In genomic region chr3:56702487-56703315, GRCh38 we compare ENCODE assay signal across 8 cellular contexts. TPM values are rescaled to one million over a fixed set of nuclear protein-coding genes. Genes with fewer than 3 reads are reported as not detected.
DNase-seq lines count a peak whose midpoint lies in the region; ATAC-seq, FAIRE-seq and TF ChIP-seq lines count a peak whose summit lies in the region.

No MANE protein-coding gene starts in this region.

- H3K36me3 ChIP-seq in HCT116 (ENCODE audit: control insufficient read depth in 1 of 2, insufficient read depth in 2 of 2, low read length in 2 of 2), result no peaks in the 10 kb centered on the region
- no peaks in the 10 kb centered on the region for H3K36me3 ChIP-seq in gastroesophageal sphincter
- H3K36me3 ChIP-seq in pancreas, result no peaks in the 10 kb centered on the region

- H3K27me3 ChIP-seq in HCT116 (ENCODE audit: insufficient read depth, low read length), result no peaks in the 10 kb centered on the region
- no peaks in the 10 kb centered on the region for H3K27me3 ChIP-seq in gastroesophageal sphincter
- no peaks in the 10 kb centered on the region for H3K27me3 ChIP-seq in pancreas

- no peak for TF ChIP-seq EP300 in gastroesophageal sphincter (IDR thresholded peaks at IDR 0.05)

- no peaks in the 10 kb centered on the region for H3K9me3 ChIP-seq in HCT116 (ENCODE audit: control insufficient read depth in 1 of 2, insufficient read depth in 1 of 2, low read depth in 1 of 2, low read length in 2 of 2)
- H3K9me3 ChIP-seq in gastroesophageal sphincter, result no peaks in the 10 kb centered on the region
- H3K9me3 ChIP-seq in pancreas, result no peaks in the 10 kb centered on the region

- H3K4me3 Mint-ChIP-seq in activated T-cell treated with anti-CD3 and anti-CD28 coated beads, Interleukin-2, amount 50 U/mL, for 72 hours, result no peak overlapping the region

- CTCF ChIA-PET in HCT116 (lab: Charles Lee), result interaction anchor here (0.7 to 4.2 kb wide), 7 partner anchors 20 to 397 kb away, joined by 3 to 63 read pairs (median 4); partner anchors contain the start of gene TASOR

- no peaks in the 10 kb centered on the region for H4K20me1 ChIP-seq in HCT116 (ENCODE audit: insufficient read depth)

- H2AFZ ChIP-seq in HCT116 (ENCODE audit: low read depth, low read length, poor library complexity, severe bottlenecking), result peak overlapping the region; percentile 99

- peaks cover 24% of the 10 kb centered on the region for H3K4me1 Mint-ChIP-seq in activated T-cell treated with anti-CD3 and anti-CD28 coated beads, Interleukin-2, amount 50 U/mL, for 72 hours (ENCODE audit: low read depth)

- TF ChIP-seq CTCF in HCT116 (IDR thresholded peaks at IDR 0.05 in 2 of 3, conservative IDR thresholded peaks at IDR 0.05 in 1 of 3; ENCODE audit: borderline replicate concordance in 1 of 3, insufficient read depth in 1 of 3, low read depth in 2 of 3, low read length in 2 of 3) (peak; percentile 74 to 92 (median 83)), gastroesophageal sphincter (IDR thresholded peaks at IDR 0.05) (peak; percentile 85 to 91 (median 88)), pancreas (IDR thresholded peaks at IDR 0.05) (peak; percentile 64 to 80 (median 72))

- peak; percentile 96 for TF ChIP-seq RAD21 in HCT116 (IDR thresholded peaks at IDR 0.05; ENCODE audit: low read depth)

- POLR2A ChIA-PET in HCT116 (lab: Charles Lee), result no interaction called here

- peak; percentile 88 for FAIRE-seq in pancreas (lab: Jason Lieb, UNC)

- WGBS in gastroesophageal sphincter (ENCODE audit: low coverage in 1 of 2), 2 donors, result 0 to 29% methylated on average over 2 to 5 of the region's 5 CpGs
- WGBS in pancreas, 2 donors, result 7 to 17% methylated on average over 5 of the region's 5 CpGs

- no TSS peak for BruUV-seq in HCT116 (replicated peaks; lab: Mats Ljungman, UMichigan)

- peak overlapping the region; percentile 44; the same call in 1 of the 2 replicates for H3K4me2 ChIP-seq in HCT116 (ENCODE audit: low read length)

- no peaks in the 10 kb centered on the region for H3K9me3 Mint-ChIP-seq in activated T-cell treated with anti-CD3 and anti-CD28 coated beads, Interleukin-2, amount 50 U/mL, for 72 hours

- RAD21 ChIA-PET in HCT116 (lab: Charles Lee; ENCODE audit: low non-redundant PET in 1 of 2, low total read pairs in 2 of 2, uncharacterized antibody in 2 of 2, unreplicated experiment in 2 of 2), result interaction anchor here (0.9 to 1.8 kb wide), 3 partner anchors 97 to 286 kb away, joined by 5 to 21 read pairs (median 6); no protein-coding TSS in a partner anchor

- no peak overlapping the region for H3K9ac ChIP-seq in HCT116 (ENCODE audit: low read length)

- H3K4me1 ChIP-seq in HCT116 (ENCODE audit: control insufficient read depth in 1 of 2, insufficient read depth in 2 of 2, low read length in 2 of 2), result peaks cover 0 to 6% of the 10 kb centered on the region in 2 experiments; a peak in 1 of 4 replicates
- H3K4me1 ChIP-seq in gastroesophageal sphincter, result peaks cover 0 to 8% (median 0%) of the 10 kb centered on the region in 3 donors
- peaks cover 0 to 6% (median 0%) of the 10 kb centered on the region in 3 donors for H3K4me1 ChIP-seq in pancreas

- H3K27ac ChIP-seq in HCT116 (ENCODE audit: low read depth, low read length), result no peak overlapping the region
- no peak overlapping the region for H3K27ac ChIP-seq in gastroesophageal sphincter
- H3K27ac ChIP-seq in pancreas, result no peak overlapping the region

- H3K36me3 Mint-ChIP-seq in activated T-cell treated with anti-CD3 and anti-CD28 coated beads, Interleukin-2, amount 50 U/mL, for 72 hours (ENCODE audit: insufficient read depth in 2 of 2), result no peaks in the 10 kb centered on the region

- in situ Hi-C loops in Caki2 (cut with HindIII; ENCODE audit: low pct_unique_long_range_greater_than_20kb, low sequenced_read_pairs), result no loop called here

- H3K27me3 Mint-ChIP-seq in activated T-cell treated with anti-CD3 and anti-CD28 coated beads, Interleukin-2, amount 50 U/mL, for 72 hours (ENCODE audit: low read depth), result no peaks in the 10 kb centered on the region

- TF ChIP-seq POLR2A in HCT116 (IDR thresholded peaks at IDR 0.05; ENCODE audit: borderline replicate concordance, extremely low read depth, insufficient read depth, insufficient read length), result no peak
- TF ChIP-seq POLR2A in gastroesophageal sphincter (IDR thresholded peaks at IDR 0.05), result no peak

- H3K9me2 ChIP-seq in HCT116 (ENCODE audit: insufficient read depth), result no peaks in the 10 kb centered on the region

- peak; percentile 30 for DNase-seq in Caki2 (ENCODE audit: low read depth)
- DNase-seq in HCT116 (ENCODE audit: low read depth, low spot score), result peak; percentile 61
- DNase-seq in NCI-H82 (lab: John Stamatoyannopoulos, UW), result peak; percentile 79
- DNase-seq in activated T-cell treated with anti-CD3 and anti-CD28 coated beads, Interleukin-2, amount 50 U/mL, for 72 hours, result peak; percentile 46 to 60
- DNase-seq in pancreas, result peak in 3 of 6 donors; percentile 35 to 61 (median 44)

- ATAC-seq in HCT116, result peak; percentile 86
- ATAC-seq in activated T-cell treated with anti-CD3 and anti-CD28 coated beads, Interleukin-2, amount 50 U/mL, for 72 hours (replicated peaks in 1 of 2), result peak; percentile 52 to 54
- peak; percentile 71 for ATAC-seq in gastroesophageal sphincter
- peak; percentile 66 to 96 (median 92) for ATAC-seq in pancreas
- ATAC-seq in HG02981 (IDR thresholded peaks at IDR 0.05; ENCODE audit: unreplicated experiment), result no peak
- no peak for ATAC-seq in HG03342 (IDR thresholded peaks at IDR 0.05; ENCODE audit: unreplicated experiment)

- no peak overlapping the region for H3K4me3 ChIP-seq in HCT116 (replicated peaks in 1 of 2; ENCODE audit: low read depth in 1 of 2, low read length in 2 of 2)
- no peak overlapping the region for H3K4me3 ChIP-seq in gastroesophageal sphincter
- H3K4me3 ChIP-seq in pancreas, result no peak overlapping the region

- no peaks in the 10 kb centered on the region for H3K79me2 ChIP-seq in HCT116 (ENCODE audit: insufficient read depth, low read length)

- H3K27ac Mint-ChIP-seq in activated T-cell treated with anti-CD3 and anti-CD28 coated beads, Interleukin-2, amount 50 U/mL, for 72 hours, result no peak overlapping the region

- intact Hi-C loops in HCT116 (cut with micrococcal nuclease) (loop anchor here (1.0 to 2.0 kb wide), 2 partner anchors 96 to 287 kb away; no protein-coding TSS in a partner anchor), pancreas (cut with DNase I) (loop anchor here (5.0 to 10.0 kb wide), 4 partner anchors 102 to 292 kb away; partner anchors contain the start of gene ARHGEF3 (in 1 of the 3))

TF ChIP-seq in HCT116, 20 proteins besides CTCF, POLR2A, EP300 and RAD21:
- TF ChIP-seq EZH2phosphoT487 (IDR thresholded peaks at IDR 0.05; ENCODE audit: borderline replicate concordance) (no peak), CEBPB (IDR thresholded peaks at IDR 0.05; ENCODE audit: low read depth) (0 out of 2 replicates have a peak, but pooled peaks have one; percentile 19)

RNA-seq across cellular contexts. Expression of gene TASOR, which starts 19.6 kb away (rescaled TPM):
- total RNA-seq in Caki2 (2014; rRNA removed; shearing (Covaris generic); ENCODE audit: low replicate concordance), result 36.8 and 44.8 TPM in 2 replicates
- total RNA-seq in HCT116 (2021; ENCODE audit: unreplicated experiment), result 35.8 TPM
- 10.1 and 13.8 TPM in 2 replicates for polyA plus RNA-seq in HCT116 (2012)
- total RNA-seq in activated T-cell treated with anti-CD3 and anti-CD28 coated beads, Interleukin-2, amount 50 U/mL, for 72 hours, result 10 to 100 TPM; 82.6 to 91.8 TPM
- total RNA-seq in gastroesophageal sphincter, result 10 to 100 TPM; 65.2 to 87.4 (median 76.1) TPM
- 10 to 100 TPM; 15.3 to 32.1 (median 20.5) TPM for total RNA-seq in pancreas
- polyA plus RNA-seq in pancreas, result 10 to 100 TPM; 12.7 to 18.5 TPM

Comparison
In these comparisons a context has a peak if more than half of its experiments do, and no peak if none do; other contexts are left out.
1. ATAC-seq: peak in HCT116 (single experiment), activated T-cell treated with anti-CD3 and anti-CD28 coated beads, Interleukin-2, amount 50 U/mL, for 72 hours (2 of 2), gastroesophageal sphincter (single experiment) and pancreas (4 of 4); none in HG02981 (single experiment) and HG03342 (single experiment).
2. Peak in every context shown above with its lines, with median percentiles within 50 percentile points of each other: CTCF ChIP-seq.